Comparison of ENCODE assay signal across 1 cellular context in genomic region chr19:55301459-55302331, GRCh38.
TF ChIP-seq lines count a peak whose summit lies in the region.

No MANE protein-coding gene starts in this region.

TF ChIP-seq in PFSK-1, 5 proteins besides CTCF, POLR2A, EP300 and RAD21 (continued from another document):
- no peak for TF ChIP-seq REST (IDR thresholded peaks at IDR 0.05; ENCODE audit: insufficient read depth in 1 of 2, low read depth in 2 of 2, low read length in 2 of 2)
TF ChIP-seq in PFSK-1: peak in this region for 2.
